8 cellular contexts compared by ENCODE assay signal in genomic region chr9:95189230-95190098, GRCh38.
A peak's percentile ranks its signal among the peaks of the same experiment; 100 is the strongest.
DNase-seq lines count a peak whose midpoint lies in the region; TF ChIP-seq lines count a peak whose summit lies in the region.

No MANE protein-coding gene starts in this region.

- peaks cover 19% of the 10 kb centered on the region for H3K4me1 ChIP-seq in osteoblast (ENCODE audit: insufficient read depth, low read length)

- peak; percentile 32 for DNase-seq in ELR (ENCODE audit: low read depth)
- DNase-seq in fibroblast of gingiva (ENCODE audit: low read depth): peak; percentile 80
- DNase-seq in osteoblast (ENCODE audit: insufficient read length, low spot score, missing footprints): peak; percentile 60
- DNase-seq in epidermal melanocyte (ENCODE audit: insufficient read length, low spot score): no peak
- DNase-seq in head of caudate nucleus: no peak
- no peak for DNase-seq in GM13977 (ENCODE audit: low spot score)
- no peak for DNase-seq in stimulated activated CD4-positive, alpha-beta T cell treated with anti-CD3 and anti-CD28 coated beads, Interleukin-4, amount 100 ng/mL, for 1 hour

- in situ Hi-C loops in GM13977 (cut with MboI; ENCODE audit: low pct_unique_long_range_greater_than_20kb, low sequenced_read_pairs, unreplicated experiment): no loop called here

- no peaks in the 10 kb centered on the region for H3K79me2 ChIP-seq in osteoblast (ENCODE audit: insufficient read depth, low read length)

- no peaks in the 10 kb centered on the region for H4K20me1 ChIP-seq in osteoblast (ENCODE audit: insufficient read depth, low read length)

- H3K27ac ChIP-seq in osteoblast (ENCODE audit: low read depth, low read length): peak overlapping the region; percentile 19

- H3K4me1 Mint-ChIP-seq in T-helper 1 cell treated with Interleukin-12 subunit alpha and Interleukin-12 subunit beta and Interleukin-4 antibody, amounts not matched to agents 30 μg/mL and 1 μg/mL, for 36 hours (ENCODE audit: low read depth): peaks cover 46% of the 10 kb centered on the region

- intact Hi-C loops in head of caudate nucleus (cut with DNase I): no loop called here

- H2AFZ ChIP-seq in osteoblast (ENCODE audit: low read length): peak overlapping the region; percentile 49

- H3K36me3 Mint-ChIP-seq in T-helper 1 cell treated with Interleukin-12 subunit alpha and Interleukin-12 subunit beta and Interleukin-4 antibody, amounts not matched to agents 30 μg/mL and 1 μg/mL, for 36 hours (ENCODE audit: low read depth): peaks cover 6% of the 10 kb centered on the region

- no peaks in the 10 kb centered on the region for H3K9me3 Mint-ChIP-seq in T-helper 1 cell treated with Interleukin-12 subunit alpha and Interleukin-12 subunit beta and Interleukin-4 antibody, amounts not matched to agents 30 μg/mL and 1 μg/mL, for 36 hours

- TF ChIP-seq CTCF in osteoblast (IDR thresholded peaks at IDR 0.05; ENCODE audit: extremely low read depth, low read depth, low read length): no peak
- no peak for TF ChIP-seq CTCF in GM13977 (IDR thresholded peaks at IDR 0.05; ENCODE audit: extremely low read depth, insufficient read depth, missing control alignments)

- no peaks in the 10 kb centered on the region for H3K9me3 ChIP-seq in osteoblast (ENCODE audit: low read depth, low read length)

- no peaks in the 10 kb centered on the region for H3K27me3 ChIP-seq in osteoblast (ENCODE audit: insufficient read depth, low read length)

- peak overlapping the region; percentile 65 for H3K4me2 ChIP-seq in osteoblast (ENCODE audit: insufficient read depth, low read length)

- H3K4me3 ChIP-seq in osteoblast (ENCODE audit: insufficient read depth, low read length): peak overlapping the region; percentile 45

- no peaks in the 10 kb centered on the region for H3K27me3 Mint-ChIP-seq in T-helper 1 cell treated with Interleukin-12 subunit alpha and Interleukin-12 subunit beta and Interleukin-4 antibody, amounts not matched to agents 30 μg/mL and 1 μg/mL, for 36 hours (ENCODE audit: low read depth)

- H3K36me3 ChIP-seq in osteoblast (ENCODE audit: insufficient read depth, low read length): no peaks in the 10 kb centered on the region

- peak overlapping the region; percentile 56 for H3K4me3 Mint-ChIP-seq in T-helper 1 cell treated with Interleukin-12 subunit alpha and Interleukin-12 subunit beta and Interleukin-4 antibody, amounts not matched to agents 30 μg/mL and 1 μg/mL, for 36 hours

- H3K27ac Mint-ChIP-seq in T-helper 1 cell treated with Interleukin-12 subunit alpha and Interleukin-12 subunit beta and Interleukin-4 antibody, amounts not matched to agents 30 μg/mL and 1 μg/mL, for 36 hours: peak overlapping the region; percentile 82

Comparison
In these comparisons a context has a peak if more than half of its experiments do, and no peak if none do; other contexts are left out.
1. DNase-seq: peak in ELR (single experiment), fibroblast of gingiva (single experiment) and osteoblast (single experiment); none in epidermal melanocyte (single experiment), head of caudate nucleus (0 of 42), GM13977 (single experiment) and stimulated activated CD4-positive, alpha-beta T cell treated with anti-CD3 and anti-CD28 coated beads, Interleukin-4, amount 100 ng/mL, for 1 hour (single experiment).